ENCODE assay signal across 2 cellular contexts in genomic region chr7:2856388-2857169, GRCh38.
TF ChIP-seq lines count a peak whose summit lies in the region.

No MANE protein-coding gene starts in this region.

TF ChIP-seq in HEK293, 187 proteins besides CTCF, POLR2A, EP300 and RAD21:
- TF ChIP-seq ZNF341 (tag by site-specific recombination; IDR thresholded peaks at IDR 0.05; ENCODE audit: low read depth) (no peak), ZIC2 (tag by site-specific recombination; IDR thresholded peaks at IDR 0.05) (peak; percentile 87)

TF ChIP-seq in K562, 482 proteins besides CTCF, POLR2A, EP300 and RAD21:
- TF ChIP-seq MLLT1 (IDR thresholded peaks at IDR 0.05) = no peak
- no peak for TF ChIP-seq TBL1XR1 (IDR thresholded peaks at IDR 0.05; ENCODE audit: low read length in 2 of 2)
- peak; percentile 25; the same call in 1 of the 2 replicates for TF ChIP-seq ZNF384 (IDR thresholded peaks at IDR 0.05; ENCODE audit: low read depth, low read length)
- TF ChIP-seq, protein P1, sequence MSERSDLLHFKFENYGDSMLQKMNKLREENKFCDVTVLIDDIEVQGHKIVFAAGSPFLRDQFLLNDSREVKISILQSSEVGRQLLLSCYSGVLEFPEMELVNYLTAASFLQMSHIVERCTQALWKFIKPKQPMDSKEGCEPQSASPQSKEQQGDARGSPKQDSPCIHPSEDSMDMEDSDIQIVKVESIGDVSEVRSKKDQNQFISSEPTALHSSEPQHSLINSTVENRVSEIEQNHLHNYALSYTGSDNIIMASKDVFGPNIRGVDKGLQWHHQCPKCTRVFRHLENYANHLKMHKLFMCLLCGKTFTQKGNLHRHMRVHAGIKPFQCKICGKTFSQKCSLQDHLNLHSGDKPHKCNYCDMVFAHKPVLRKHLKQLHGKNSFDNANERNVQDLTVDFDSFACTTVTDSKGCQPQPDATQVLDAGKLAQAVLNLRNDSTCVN (CRISPR knock-in tag; IDR thresholded peaks at IDR 0.05) = no peak
